22 cellular contexts compared by ENCODE assay signal in genomic region chr3:152832046-152832445, GRCh38. TPM values are rescaled to one million over a fixed set of nuclear protein-coding genes. Genes with fewer than 3 reads are reported as not detected.
"Had no signal": no experiment of that assay in that cellular context is flagged by ENCODE, and none has a peak within 500 bp of the region (broad histone marks: within the 10 kb centered on the region; RNA-seq: fewer than 3 reads in every experiment).

No MANE protein-coding gene starts in this region.

- H3K4me3 ChIP-seq: hepatocyte, left lung, left ventricle myocardium inferior, lower lobe of right lung, lung, mucosa of descending colon had no signal

- H3K27ac ChIP-seq: hepatocyte, left lung, left ventricle myocardium inferior, lower lobe of right lung had no signal

- H3K36me3 ChIP-seq: left lung, left ventricle myocardium inferior, lower lobe of right lung had no signal

- H3K9me3 ChIP-seq: left lung, left ventricle myocardium inferior, lower lobe of right lung, mucosa of descending colon had no signal

- DNase-seq: hippocampal formation; hypothalamus; immature natural killer cell; islet precursor cell; kidney; kidney glomerular epithelial cell; left cardiac atrium; left colon; left ventricle myocardium inferior; left ventricle myocardium superior; lower lobe of right lung; mammary epithelial cell; mesenchymal stem cell; mesendoderm; midbrain; mucosa of descending colon; naive B cell; naive thymus-derived CD4-positive, alpha-beta T cell had no signal

RNA-seq across cellular contexts. Expression of gene P2RY1, which starts 2.9 kb away (rescaled TPM):
- total RNA-seq: myocyte had no signal
